Comparison of ENCODE assay signal across 8 cellular contexts in the genomic region with DNA sequence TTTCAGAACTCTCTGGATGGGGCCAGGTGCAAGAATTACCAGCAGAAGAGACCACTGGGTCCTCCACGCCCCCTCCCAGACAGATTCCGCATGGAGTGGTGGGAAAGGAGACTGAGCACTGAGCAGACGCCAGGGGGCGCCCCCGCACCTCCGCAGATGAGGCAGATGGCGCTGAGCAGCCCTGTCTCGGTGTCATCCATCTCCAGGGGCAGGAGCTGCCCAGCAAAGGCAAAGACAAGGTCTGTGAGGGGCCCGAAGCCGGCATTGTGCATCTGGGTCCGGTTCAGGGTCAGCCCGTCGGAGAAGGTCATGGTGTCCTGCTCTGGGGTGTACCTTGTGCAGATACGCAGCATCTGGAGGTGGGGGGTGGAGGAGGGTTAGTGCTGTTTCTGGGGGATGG. TPM values are rescaled to one million over a fixed set of nuclear protein-coding genes. Genes with fewer than 3 reads are reported as not detected.
DNase-seq lines count a peak whose midpoint lies in the region; ATAC-seq and TF ChIP-seq lines count a peak whose summit lies in the region.

No MANE protein-coding gene starts in this region.

- peaks cover 20% of the 10 kb centered on the region for H3K36me3 Mint-ChIP-seq in activated naive CD8-positive, alpha-beta T cell treated with anti-CD3 and anti-CD28 coated beads, Interleukin-2, amount 50 U/mL, for 24 hours (ENCODE audit: low read depth)

- H3K36me3 ChIP-seq in left ventricle myocardium inferior = peaks cover 49% of the 10 kb centered on the region
- peaks cover 42 to 60% (median 47%) of the 10 kb centered on the region in 4 donors for H3K36me3 ChIP-seq in sigmoid colon

- no peaks in the 10 kb centered on the region for H3K9me3 Mint-ChIP-seq in activated naive CD8-positive, alpha-beta T cell treated with anti-CD3 and anti-CD28 coated beads, Interleukin-2, amount 50 U/mL, for 24 hours

- TF ChIP-seq EP300 in sigmoid colon (IDR thresholded peaks at IDR 0.05) = no peak

- TF ChIP-seq CTCF in GM13977 (IDR thresholded peaks at IDR 0.05; ENCODE audit: extremely low read depth, insufficient read depth, missing control alignments) (peak; percentile 97), left ventricle myocardium inferior (IDR thresholded peaks at IDR 0.05; ENCODE audit: borderline replicate concordance) (peak; percentile 96), sigmoid colon (IDR thresholded peaks at IDR 0.05) (peak; percentile 94 to 97 (median 97))

- H3K4me1 ChIP-seq in left ventricle myocardium inferior (peaks cover 72% of the 10 kb centered on the region), sigmoid colon (peaks cover 0 to 59% (median 51%) of the 10 kb centered on the region in 4 donors)

- no peaks in the 10 kb centered on the region for H3K27me3 ChIP-seq in left ventricle myocardium inferior (ENCODE audit: low read depth)
- no peaks in the 10 kb centered on the region for H3K27me3 ChIP-seq in sigmoid colon

- intact Hi-C loops in left ventricle myocardium inferior (cut with micrococcal nuclease) (loop anchor here (5.0 kb wide), 1 partner anchor 74 kb away; no protein-coding TSS in a partner anchor), sigmoid colon (cut with DNase I) (loop anchor here (1.0 kb wide), 3 partner anchors 39 to 75 kb away; a partner anchor contains a TSS)

- H3K27ac ChIP-seq in left ventricle myocardium inferior (replicated peaks) = peak overlapping the region; percentile 100
- H3K27ac ChIP-seq in sigmoid colon = peak overlapping the region in 2 of 4 donors; percentile 25 to 26

- peak overlapping the region; percentile 56 for H3K4me3 ChIP-seq in left ventricle myocardium inferior
- no peak overlapping the region for H3K4me3 ChIP-seq in sigmoid colon

- no peak for TF ChIP-seq POLR2A in sigmoid colon (IDR thresholded peaks at IDR 0.05)

- DNase-seq in 8988T = peak; percentile 95
- DNase-seq in GM13977 (ENCODE audit: low spot score) = peak; percentile 82
- peak; percentile 88 for DNase-seq in NCI-H146 (lab: John Stamatoyannopoulos, UW)
- DNase-seq in T-helper 1 cell = peak; percentile 67 to 81 (median 77)
- DNase-seq in activated naive CD8-positive, alpha-beta T cell treated with anti-CD3 and anti-CD28 coated beads, Interleukin-2, amount 50 U/mL, for 24 hours = peak; percentile 91
- DNase-seq in left ventricle myocardium inferior = peak; percentile 87
- peak; percentile 91 for DNase-seq in sigmoid colon

- no peaks in the 10 kb centered on the region for H3K27me3 Mint-ChIP-seq in activated naive CD8-positive, alpha-beta T cell treated with anti-CD3 and anti-CD28 coated beads, Interleukin-2, amount 50 U/mL, for 24 hours

- in situ Hi-C loops in GM13977 (cut with MboI; ENCODE audit: low pct_unique_long_range_greater_than_20kb, low sequenced_read_pairs, unreplicated experiment) = no loop called here

- peaks cover 70% of the 10 kb centered on the region for H3K4me1 Mint-ChIP-seq in activated naive CD8-positive, alpha-beta T cell treated with anti-CD3 and anti-CD28 coated beads, Interleukin-2, amount 50 U/mL, for 24 hours

- H3K4me3 Mint-ChIP-seq in activated naive CD8-positive, alpha-beta T cell treated with anti-CD3 and anti-CD28 coated beads, Interleukin-2, amount 50 U/mL, for 24 hours = no peak overlapping the region

- 12 to 14% methylated on average over 14 of the region's 14 CpGs for WGBS in sigmoid colon, 2 donors

- H3K27ac Mint-ChIP-seq in activated naive CD8-positive, alpha-beta T cell treated with anti-CD3 and anti-CD28 coated beads, Interleukin-2, amount 50 U/mL, for 24 hours = no peak overlapping the region

- no peaks in the 10 kb centered on the region for H3K9me3 ChIP-seq in left ventricle myocardium inferior (replicated peaks)
- H3K9me3 ChIP-seq in sigmoid colon = no peaks in the 10 kb centered on the region

- ATAC-seq in activated naive CD8-positive, alpha-beta T cell treated with anti-CD3 and anti-CD28 coated beads, Interleukin-2, amount 50 U/mL, for 24 hours = peak; percentile 60
- ATAC-seq in HG03196 (IDR thresholded peaks at IDR 0.05; ENCODE audit: unreplicated experiment) = no peak

RNA-seq across cellular contexts. Expression of a gene that starts 6.3 kb away (rescaled TPM):
- total RNA-seq in left ventricle myocardium inferior (1.1 TPM), sigmoid colon (1 to 10 TPM in 3 of 4 donors, under 1 TPM in 1; 0.95 to 2.9 (median 1.3) TPM)
- 10 to 100 TPM in 2 of 3 donors, 1 to 10 TPM in 1; 3.6 to 19.9 (median 13.5) TPM for polyA plus RNA-seq in sigmoid colon

RNA-seq across cellular contexts. Expression of a gene that starts 18.7 kb away (rescaled TPM):
- total RNA-seq in left ventricle myocardium inferior (14.9 TPM), sigmoid colon (10 to 100 TPM in 3 of 4 donors, 1 to 10 TPM in 1; 9.9 to 17.2 (median 15.4) TPM)
- polyA plus RNA-seq in sigmoid colon = 10 to 100 TPM in 1 of 3 donors, 1 to 10 TPM in 2; 3.2 to 10.3 (median 6.0) TPM

RNA-seq across cellular contexts. Expression of a gene that starts 32.6 kb away (rescaled TPM):
- total RNA-seq in left ventricle myocardium inferior = 12.2 TPM
- 10 to 100 TPM; 18.6 to 51.0 (median 26.0) TPM for total RNA-seq in sigmoid colon
- polyA plus RNA-seq in sigmoid colon = 10 to 100 TPM in 1 of 3 donors, 1 to 10 TPM in 2; 1.2 to 25.8 (median 1.8) TPM

RNA-seq across cellular contexts. Expression of a gene that starts 32.8 kb away (rescaled TPM):
- total RNA-seq in left ventricle myocardium inferior = 26.5 TPM
- 10 to 100 TPM; 10.3 to 16.6 (median 15.8) TPM for total RNA-seq in sigmoid colon
- polyA plus RNA-seq in sigmoid colon = 10 to 100 TPM in 1 of 3 donors, 1 to 10 TPM in 2; 2.3 to 12.0 (median 2.4) TPM

RNA-seq across cellular contexts. Expression of a gene that starts 54.8 kb away (rescaled TPM):
- 0.36 TPM for total RNA-seq in left ventricle myocardium inferior
- 1 to 10 TPM in 1 of 4 donors, under 1 TPM in 3; under 0.01 to 1.9 (median 0.22) TPM for total RNA-seq in sigmoid colon
- 1 to 10 TPM; 4.2 to 7.6 (median 5.5) TPM for polyA plus RNA-seq in sigmoid colon
